ENCODE assay signal across 1 cellular context in the genomic region with DNA sequence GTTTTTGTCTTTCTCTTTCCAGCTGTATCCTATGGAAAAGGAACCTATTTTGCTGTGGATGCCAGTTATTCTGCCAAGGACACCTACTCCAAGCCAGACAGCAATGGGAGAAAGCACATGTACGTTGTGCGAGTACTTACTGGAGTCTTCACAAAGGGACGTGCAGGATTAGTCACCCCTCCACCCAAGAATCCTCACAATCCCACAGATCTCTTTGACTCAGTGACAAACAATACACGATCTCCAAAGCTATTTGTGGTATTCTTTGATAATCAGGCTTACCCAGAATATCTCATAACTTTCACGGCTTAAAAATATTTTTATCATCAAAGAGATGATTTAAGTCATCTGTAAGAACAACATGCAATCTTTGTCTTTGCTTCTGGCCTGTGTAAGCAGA.
TF ChIP-seq lines count a peak whose summit lies in the region.

No MANE protein-coding gene starts in this region.

TF ChIP-seq in IMR-90, 13 proteins besides CTCF, POLR2A, EP300 and RAD21:
- TF ChIP-seq MAZ (IDR thresholded peaks at IDR 0.05; ENCODE audit: borderline replicate concordance, low read depth, low read length) = no peak
- TF ChIP-seq CEBPB (IDR thresholded peaks at IDR 0.05; ENCODE audit: low read depth, low read length) = no peak
- TF ChIP-seq NFE2L2 (IDR thresholded peaks at IDR 0.05; ENCODE audit: low read depth, low read length) = no peak
- TF ChIP-seq CHD1 (IDR thresholded peaks at IDR 0.05; ENCODE audit: low read depth, low read length) = no peak
- no peak for TF ChIP-seq MXI1 (IDR thresholded peaks at IDR 0.05; ENCODE audit: borderline replicate concordance, low read depth, low read length)
- TF ChIP-seq, protein P1, sequence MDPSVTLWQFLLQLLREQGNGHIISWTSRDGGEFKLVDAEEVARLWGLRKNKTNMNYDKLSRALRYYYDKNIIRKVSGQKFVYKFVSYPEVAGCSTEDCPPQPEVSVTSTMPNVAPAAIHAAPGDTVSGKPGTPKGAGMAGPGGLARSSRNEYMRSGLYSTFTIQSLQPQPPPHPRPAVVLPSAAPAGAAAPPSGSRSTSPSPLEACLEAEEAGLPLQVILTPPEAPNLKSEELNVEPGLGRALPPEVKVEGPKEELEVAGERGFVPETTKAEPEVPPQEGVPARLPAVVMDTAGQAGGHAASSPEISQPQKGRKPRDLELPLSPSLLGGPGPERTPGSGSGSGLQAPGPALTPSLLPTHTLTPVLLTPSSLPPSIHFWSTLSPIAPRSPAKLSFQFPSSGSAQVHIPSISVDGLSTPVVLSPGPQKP (IDR thresholded peaks at IDR 0.05; ENCODE audit: borderline replicate concordance, low read depth, low read length) = no peak
- TF ChIP-seq, protein P2, sequence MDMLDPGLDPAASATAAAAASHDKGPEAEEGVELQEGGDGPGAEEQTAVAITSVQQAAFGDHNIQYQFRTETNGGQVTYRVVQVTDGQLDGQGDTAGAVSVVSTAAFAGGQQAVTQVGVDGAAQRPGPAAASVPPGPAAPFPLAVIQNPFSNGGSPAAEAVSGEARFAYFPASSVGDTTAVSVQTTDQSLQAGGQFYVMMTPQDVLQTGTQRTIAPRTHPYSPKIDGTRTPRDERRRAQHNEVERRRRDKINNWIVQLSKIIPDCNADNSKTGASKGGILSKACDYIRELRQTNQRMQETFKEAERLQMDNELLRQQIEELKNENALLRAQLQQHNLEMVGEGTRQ (IDR thresholded peaks at IDR 0.05; ENCODE audit: low read depth, low read length) = no peak
- TF ChIP-seq SMC3 (IDR thresholded peaks at IDR 0.05; ENCODE audit: low read depth, low read length) = no peak
TF ChIP-seq in IMR-90: peak in this region for 0.
